1 cellular context compared by ENCODE assay signal in the genomic region with DNA sequence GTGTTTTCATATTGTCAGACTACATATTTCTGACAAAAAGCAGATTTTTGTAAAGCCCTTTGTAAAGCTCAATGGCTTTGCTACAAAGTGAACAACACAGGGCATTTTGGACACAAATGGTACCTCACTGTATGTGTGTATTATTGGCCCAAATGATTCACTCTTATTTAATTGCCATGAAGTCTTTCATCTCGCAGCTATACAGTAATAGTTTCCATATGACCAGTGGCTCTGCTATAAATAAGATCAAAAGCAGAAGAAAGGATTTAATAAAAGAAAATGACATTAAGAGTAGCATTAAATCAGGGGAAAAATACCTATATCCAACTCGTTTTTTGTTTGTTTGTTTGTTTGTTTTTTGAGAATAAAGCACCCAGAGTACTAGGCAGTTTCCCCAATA.
TF ChIP-seq lines count a peak whose summit lies in the region.

No MANE protein-coding gene starts in this region.

TF ChIP-seq in endothelial cell of umbilical vein, 7 proteins besides CTCF, POLR2A, EP300 and RAD21 (continued from another document):
- TF ChIP-seq POLR2AphosphoS5 (IDR thresholded peaks at IDR 0.05; ENCODE audit: insufficient read depth, low read depth, low read length), result no peak
- TF ChIP-seq GATA2 (IDR thresholded peaks at IDR 0.05; ENCODE audit: insufficient read depth, insufficient read length, low read depth, low read length), result no peak
- TF ChIP-seq FOS (IDR thresholded peaks at IDR 0.05; ENCODE audit: borderline replicate concordance, insufficient read depth, low read length), result no peak
- TF ChIP-seq JUN (IDR thresholded peaks at IDR 0.05; ENCODE audit: borderline replicate concordance, insufficient read depth, insufficient read length, low read depth), result no peak
